Comparison of ENCODE assay signal across 1 cellular context in the genomic region with DNA sequence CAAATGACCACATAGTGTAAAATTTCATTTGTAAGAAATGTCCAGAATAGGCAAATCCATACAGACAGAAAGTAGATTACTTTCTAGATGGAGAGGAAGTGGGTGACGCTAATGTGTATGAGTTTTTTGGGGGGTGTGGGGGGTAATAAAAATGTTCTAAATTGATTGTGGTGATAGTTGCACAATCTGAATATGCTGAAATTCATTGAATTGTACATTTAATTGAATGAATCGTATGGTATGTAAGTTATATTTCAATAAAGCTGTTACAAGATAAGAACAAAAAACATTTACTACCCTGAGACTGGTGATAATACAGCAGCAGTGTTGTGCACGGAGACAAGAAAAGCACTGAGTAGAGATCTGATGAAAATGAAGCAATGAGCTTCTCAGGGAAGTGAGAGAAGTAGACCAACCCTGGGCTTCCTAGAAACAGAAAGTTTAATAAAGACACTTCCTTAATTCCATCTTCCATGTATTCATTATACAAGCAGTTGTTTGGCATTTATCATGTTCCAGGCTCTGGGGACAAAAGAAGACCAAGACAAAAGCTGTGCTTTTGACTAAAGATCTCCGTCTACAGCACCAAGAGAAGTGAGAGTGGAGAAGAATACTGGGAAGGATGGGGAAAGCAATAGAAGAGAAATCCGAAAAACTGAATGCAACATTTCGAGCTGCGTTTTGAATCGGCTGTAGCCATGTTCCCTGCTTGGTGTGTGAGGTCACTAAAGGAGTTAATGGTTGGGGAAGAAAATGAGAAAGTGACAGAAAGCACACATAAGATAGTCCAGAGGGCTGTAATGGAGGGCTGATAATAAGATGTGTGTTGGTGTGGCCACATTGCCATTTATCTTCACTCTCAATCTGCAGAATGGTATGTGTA.
TF ChIP-seq lines count a peak whose summit lies in the region.

No MANE protein-coding gene starts in this region.

TF ChIP-seq in HCT116, 20 proteins besides CTCF, POLR2A, EP300 and RAD21 (continued from another document):
- TF ChIP-seq ZNF274 (IDR thresholded peaks at IDR 0.05; ENCODE audit: low read depth, low read length) (no peak), JUND (IDR thresholded peaks at IDR 0.05) (no peak), SIN3A (IDR thresholded peaks at IDR 0.05; ENCODE audit: low read depth) (no peak)
